8 cellular contexts compared by ENCODE assay signal in genomic region chr12:113174461-113175384, GRCh38. TPM values are rescaled to one million over a fixed set of nuclear protein-coding genes. Genes with fewer than 3 reads are reported as not detected.
DNase-seq lines count a peak whose midpoint lies in the region; ATAC-seq and TF ChIP-seq lines count a peak whose summit lies in the region.

No MANE protein-coding gene starts in this region.

- H3K4me3 ChIP-seq in BE2C (ENCODE audit: low read depth, low read length): no peak overlapping the region
- no peak overlapping the region for H3K4me3 ChIP-seq in naive thymus-derived CD4-positive, alpha-beta T cell (ENCODE audit: low read length)

- ATAC-seq in GM18907 (IDR thresholded peaks at IDR 0.05; ENCODE audit: unreplicated experiment) (peak; percentile 45), GM21723 (IDR thresholded peaks at IDR 0.05; ENCODE audit: unreplicated experiment) (no peak)
- ATAC-seq in naive thymus-derived CD4-positive, alpha-beta T cell: peak; percentile 92
- ATAC-seq in stimulated activated memory B cell treated with anti-CD40 and anti-IgM and Interleukin-4, amounts not matched to agents 10 μg/mL and 1 μg/mL and 100 μg/mL, for 72 hours: peak; percentile 70

- H3K36me3 ChIP-seq in BE2C: peaks cover 89% of the 10 kb centered on the region
- peaks cover 42 to 94% (median 54%) of the 10 kb centered on the region in 3 experiments for H3K36me3 ChIP-seq in naive thymus-derived CD4-positive, alpha-beta T cell (ENCODE audit: control insufficient read depth in 2 of 3, insufficient read depth in 3 of 3, low read length in 3 of 3)

- DNase-seq in BE2C: peak; percentile 74
- peak; percentile 53 for DNase-seq in NCI-H460 (ENCODE audit: extremely low read depth, low read depth)
- peak; percentile 40 to 82 (median 79) for DNase-seq in activated CD8-positive, alpha-beta memory T cell treated with anti-CD3 and anti-CD28 coated beads for 48 hours (ENCODE audit: low read depth in 2 of 3, low spot score in 2 of 3)
- DNase-seq in endothelial cell (ENCODE audit: low spot score): peak; percentile 87
- peak; percentile 52 to 84 (median 66) for DNase-seq in naive thymus-derived CD4-positive, alpha-beta T cell

- no peak overlapping the region for H3K27ac Mint-ChIP-seq in endothelial cell (ENCODE audit: unreplicated experiment)
- H3K27ac Mint-ChIP-seq in naive thymus-derived CD4-positive, alpha-beta T cell: peak overlapping the region in 5 of 9 donors; percentile 2 to 77 (median 55)
- peak overlapping the region; percentile 22 for H3K27ac Mint-ChIP-seq in stimulated activated memory B cell treated with anti-CD40 and anti-IgM and Interleukin-4, amounts not matched to agents 10 μg/mL and 1 μg/mL and 100 μg/mL, for 72 hours

- intact Hi-C loops in naive thymus-derived CD4-positive, alpha-beta T cell (cut with micrococcal nuclease): loop anchor here (1.0 to 5.0 kb wide), 5 partner anchors 11 to 272 kb away; partner anchors contain the start of genes DDX54 (in 1 of the 2) and RITA1 (in 1 of the 2)

- no peaks in the 10 kb centered on the region for H3K27me3 ChIP-seq in BE2C
- H3K27me3 ChIP-seq in naive thymus-derived CD4-positive, alpha-beta T cell (ENCODE audit: control insufficient read depth in 2 of 2, insufficient read depth in 2 of 2, low read length in 2 of 2): no peaks in the 10 kb centered on the region

- no peak overlapping the region for H3K4me3 Mint-ChIP-seq in endothelial cell (ENCODE audit: unreplicated experiment)
- H3K4me3 Mint-ChIP-seq in naive thymus-derived CD4-positive, alpha-beta T cell: no peak overlapping the region
- no peak overlapping the region for H3K4me3 Mint-ChIP-seq in stimulated activated memory B cell treated with anti-CD40 and anti-IgM and Interleukin-4, amounts not matched to agents 10 μg/mL and 1 μg/mL and 100 μg/mL, for 72 hours

- POLR2A ChIA-PET in naive thymus-derived CD4-positive, alpha-beta T cell (lab: Charles Lee): interaction anchor here (0.7 to 1.8 kb wide), 2 partner anchors 10 to 178 kb away, joined by 4 to 6 read pairs; partner anchors contain the start of gene DDX54

- no peaks in the 10 kb centered on the region; the same call in 1 of the 2 replicates for H3K4me1 ChIP-seq in BE2C
- H3K4me1 ChIP-seq in naive thymus-derived CD4-positive, alpha-beta T cell (ENCODE audit: control insufficient read depth in 2 of 2, insufficient read depth in 2 of 2, low read length in 2 of 2): no peaks in the 10 kb centered on the region

- H3K36me3 Mint-ChIP-seq in endothelial cell (ENCODE audit: low read depth, unreplicated experiment): peaks cover 47% of the 10 kb centered on the region
- peaks cover 17 to 74% (median 34%) of the 10 kb centered on the region in 5 donors for H3K36me3 Mint-ChIP-seq in naive thymus-derived CD4-positive, alpha-beta T cell
- H3K36me3 Mint-ChIP-seq in stimulated activated memory B cell treated with anti-CD40 and anti-IgM and Interleukin-4, amounts not matched to agents 10 μg/mL and 1 μg/mL and 100 μg/mL, for 72 hours: peaks cover 88% of the 10 kb centered on the region

- CTCF ChIA-PET in naive thymus-derived CD4-positive, alpha-beta T cell (lab: Charles Lee): interaction anchor here (0.6 to 3.5 kb wide), 16 partner anchors 9 to 182 kb away, joined by 3 to 21 read pairs (median 5); partner anchors contain the start of genes DDX54 and RITA1

- H3K27ac ChIP-seq in naive thymus-derived CD4-positive, alpha-beta T cell (ENCODE audit: low read depth, low read length): no peak overlapping the region

- H3K4me1 Mint-ChIP-seq in endothelial cell (ENCODE audit: unreplicated experiment): no peaks in the 10 kb centered on the region
- peaks cover 2 to 10% (median 6%) of the 10 kb centered on the region in 7 donors for H3K4me1 Mint-ChIP-seq in naive thymus-derived CD4-positive, alpha-beta T cell
- peaks cover 19% of the 10 kb centered on the region for H3K4me1 Mint-ChIP-seq in stimulated activated memory B cell treated with anti-CD40 and anti-IgM and Interleukin-4, amounts not matched to agents 10 μg/mL and 1 μg/mL and 100 μg/mL, for 72 hours

- H3K9me3 Mint-ChIP-seq in endothelial cell (ENCODE audit: unreplicated experiment): no peaks in the 10 kb centered on the region
- H3K9me3 Mint-ChIP-seq in naive thymus-derived CD4-positive, alpha-beta T cell: peaks cover 0 to 3% (median 0%) of the 10 kb centered on the region in 11 donors
- H3K9me3 Mint-ChIP-seq in stimulated activated memory B cell treated with anti-CD40 and anti-IgM and Interleukin-4, amounts not matched to agents 10 μg/mL and 1 μg/mL and 100 μg/mL, for 72 hours: peaks cover 2% of the 10 kb centered on the region

- H3K9me3 ChIP-seq in BE2C: no peaks in the 10 kb centered on the region
- no peaks in the 10 kb centered on the region for H3K9me3 ChIP-seq in naive thymus-derived CD4-positive, alpha-beta T cell (ENCODE audit: control insufficient read depth in 2 of 3, low read length in 3 of 3)

- peaks cover 3% of the 10 kb centered on the region for H3K27me3 Mint-ChIP-seq in endothelial cell (ENCODE audit: unreplicated experiment)
- H3K27me3 Mint-ChIP-seq in naive thymus-derived CD4-positive, alpha-beta T cell: no peaks in the 10 kb centered on the region
- no peaks in the 10 kb centered on the region for H3K27me3 Mint-ChIP-seq in stimulated activated memory B cell treated with anti-CD40 and anti-IgM and Interleukin-4, amounts not matched to agents 10 μg/mL and 1 μg/mL and 100 μg/mL, for 72 hours

- peak; percentile 98 for TF ChIP-seq CTCF in BE2C (IDR thresholded peaks at IDR 0.05; ENCODE audit: low read depth, low read length)
- peak; percentile 98 for TF ChIP-seq CTCF in endothelial cell (IDR thresholded peaks at IDR 0.05; ENCODE audit: unreplicated experiment)

RNA-seq across cellular contexts. Expression of gene DDX54, which starts 10.6 kb away (rescaled TPM):
- 132 TPM for polyA plus RNA-seq in BE2C (2012; ENCODE audit: insufficient read depth, insufficient read length, low read depth)
- 54.5 and 61.9 TPM in 2 replicates for total RNA-seq in NCI-H460 (2014; rRNA removed; shearing (Covaris generic))
- 72.3 and 125 TPM in 2 replicates for polyA plus RNA-seq in NCI-H460 (2014; cell fraction: nucleus; rRNA removed)
- total RNA-seq in endothelial cell (ENCODE audit: unreplicated experiment): 47.5 TPM
- total RNA-seq in naive thymus-derived CD4-positive, alpha-beta T cell: 10 to 100 TPM; 55.8 to 81.1 (median 76.7) TPM
- polyA plus RNA-seq in naive thymus-derived CD4-positive, alpha-beta T cell: 10 to 100 TPM; 18.9 to 40.3 TPM

RNA-seq across cellular contexts. Expression of gene RITA1, which starts 10.8 kb away (rescaled TPM):
- 83.0 TPM for polyA plus RNA-seq in BE2C (2012; ENCODE audit: insufficient read depth, insufficient read length, low read depth)
- 22.3 and 25.9 TPM in 2 replicates for total RNA-seq in NCI-H460 (2014; rRNA removed; shearing (Covaris generic))
- 39.6 and 44.8 TPM in 2 replicates for polyA plus RNA-seq in NCI-H460 (2014; cell fraction: nucleus; rRNA removed)
- total RNA-seq in endothelial cell (ENCODE audit: unreplicated experiment): 11.7 TPM
- 10 to 100 TPM in 3 of 5 experiments, 1 to 10 TPM in 2; 6.4 to 20.2 (median 14.1) TPM for total RNA-seq in naive thymus-derived CD4-positive, alpha-beta T cell
- polyA plus RNA-seq in naive thymus-derived CD4-positive, alpha-beta T cell: 10 to 100 TPM; 23.2 to 28.9 TPM

RNA-seq across cellular contexts. Expression of gene CFAP73, which starts 25.2 kb away (rescaled TPM):
- polyA plus RNA-seq in BE2C (2012; ENCODE audit: insufficient read depth, insufficient read length, low read depth): not detected
- total RNA-seq in NCI-H460 (2014; rRNA removed; shearing (Covaris generic)): 0.20 and 0.97 TPM in 2 replicates
- polyA plus RNA-seq in NCI-H460 (2014; cell fraction: nucleus; rRNA removed): 2.9 and 3.0 TPM in 2 replicates
- total RNA-seq in endothelial cell (ENCODE audit: unreplicated experiment): not detected
- under 1 TPM in 3 of 5 experiments, not detected in 2; 0.29 to 0.88 (median 0.48) TPM for total RNA-seq in naive thymus-derived CD4-positive, alpha-beta T cell
- polyA plus RNA-seq in naive thymus-derived CD4-positive, alpha-beta T cell: not detected

RNA-seq across cellular contexts. Expression of gene RASAL1, which starts 39.2 kb away (rescaled TPM):
- polyA plus RNA-seq in BE2C (2012; ENCODE audit: insufficient read depth, insufficient read length, low read depth): not detected
- 2.3 and 2.6 TPM in 2 replicates for total RNA-seq in NCI-H460 (2014; rRNA removed; shearing (Covaris generic))
- 34.5 and 45.6 TPM in 2 replicates for polyA plus RNA-seq in NCI-H460 (2014; cell fraction: nucleus; rRNA removed)
- 0.21 TPM for total RNA-seq in endothelial cell (ENCODE audit: unreplicated experiment)
- 1 to 10 TPM in 3 of 5 experiments, under 1 TPM in 2; 0.19 to 1.6 (median 1.1) TPM for total RNA-seq in naive thymus-derived CD4-positive, alpha-beta T cell
- polyA plus RNA-seq in naive thymus-derived CD4-positive, alpha-beta T cell: 1 to 10 TPM; 1.6 to 2.1 TPM

RNA-seq across cellular contexts. Expression of gene TPCN1, which starts 46.5 kb away (rescaled TPM):
- 24.5 TPM for polyA plus RNA-seq in BE2C (2012; ENCODE audit: insufficient read depth, insufficient read length, low read depth)
- total RNA-seq in NCI-H460 (2014; rRNA removed; shearing (Covaris generic)): 11.3 and 11.4 TPM in 2 replicates
- 63.3 and 65.7 TPM in 2 replicates for polyA plus RNA-seq in NCI-H460 (2014; cell fraction: nucleus; rRNA removed)
- total RNA-seq in endothelial cell (ENCODE audit: unreplicated experiment): 8.4 TPM
- total RNA-seq in naive thymus-derived CD4-positive, alpha-beta T cell: 100 to 1,000 TPM in 3 of 5 experiments, 10 to 100 TPM in 2; 49.5 to 124 (median 107) TPM
- 10 to 100 TPM; 15.3 to 31.2 TPM for polyA plus RNA-seq in naive thymus-derived CD4-positive, alpha-beta T cell
